1 cellular context compared by ENCODE assay signal in genomic region chr16:50299508-50300105, GRCh38.
TF ChIP-seq lines count a peak whose summit lies in the region.

No MANE protein-coding gene starts in this region.

TF ChIP-seq in HepG2, 621 proteins besides CTCF, POLR2A, EP300 and RAD21:
- TF ChIP-seq ZFP62 (CRISPR knock-in tag; IDR thresholded peaks at IDR 0.05) (no peak), NR0B2 (CRISPR knock-in tag; IDR thresholded peaks at IDR 0.05) (0 out of 2 replicates have a peak, but pooled peaks have one; percentile 20), ZNF891 (CRISPR knock-in tag; IDR thresholded peaks at IDR 0.05) (no peak), ETS1 (CRISPR knock-in tag; IDR thresholded peaks at IDR 0.05) (no peak), TBX2 (CRISPR knock-in tag; IDR thresholded peaks at IDR 0.05; ENCODE audit: borderline replicate concordance) (0 out of 2 replicates have a peak, but pooled peaks have one; percentile 22)
